Comparison of ENCODE assay signal across 1 cellular context in the genomic region with DNA sequence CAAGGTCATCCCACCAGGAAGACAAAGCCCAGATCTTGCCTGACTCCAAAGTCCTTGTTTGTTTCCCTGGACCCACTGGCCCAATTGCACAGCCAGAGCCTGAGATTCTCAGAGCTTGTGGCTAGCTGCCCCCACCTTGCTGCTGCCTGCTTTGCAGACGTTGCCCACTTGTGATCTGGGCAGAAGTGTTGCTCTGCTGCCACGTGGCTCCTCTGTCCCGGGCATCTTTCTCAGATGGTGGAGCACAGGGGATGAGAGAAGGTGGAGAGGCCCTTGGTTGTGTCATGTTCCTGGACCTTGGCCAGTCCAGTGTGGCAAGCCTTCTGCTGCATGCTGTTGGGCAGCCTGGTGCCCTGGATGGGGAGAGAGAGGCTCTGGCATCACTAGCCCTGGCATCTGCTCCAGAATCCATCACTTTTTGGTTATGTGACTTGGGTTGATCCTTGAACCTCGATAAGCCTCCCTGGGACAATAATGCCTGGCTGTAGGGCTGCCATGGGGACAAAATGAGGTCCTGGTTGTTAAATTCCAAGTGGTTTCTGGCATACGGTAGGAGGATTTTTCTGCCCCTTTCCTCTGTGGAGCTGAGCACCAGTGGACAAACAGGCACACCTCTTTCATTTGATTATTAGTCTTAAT.
TF ChIP-seq lines count a peak whose summit lies in the region.

No MANE protein-coding gene starts in this region.

TF ChIP-seq in H1, 55 proteins besides CTCF, POLR2A, EP300 and RAD21:
- TF ChIP-seq BCL11A (IDR thresholded peaks at IDR 0.05; ENCODE audit: low read depth in 2 of 2, low read length in 2 of 2) (no peak), EZH2 (IDR thresholded peaks at IDR 0.05; ENCODE audit: low read depth, low read length, severe bottlenecking) (no peak), YY1 (IDR thresholded peaks at IDR 0.05; ENCODE audit: low read depth, low read length) (no peak), CTBP2 (IDR thresholded peaks at IDR 0.05; ENCODE audit: borderline replicate concordance, insufficient read depth, insufficient read length, low read length) (no peak), TAF1 (IDR thresholded peaks at IDR 0.05; ENCODE audit: low read depth, low read length) (no peak), TEAD4 (IDR thresholded peaks at IDR 0.05; ENCODE audit: low read depth, low read length) (no peak), FOSL1 (IDR thresholded peaks at IDR 0.05; ENCODE audit: insufficient read depth, low read depth, low read length) (no peak), RBBP5 (IDR thresholded peaks at IDR 0.05; ENCODE audit: borderline replicate concordance, low read depth, low read length) (no peak), TAF7 (optimal IDR thresholded peaks at IDR 0.05; ENCODE audit: borderline replicate concordance, low read depth, low read length) (no peak), JUN (IDR thresholded peaks at IDR 0.05; ENCODE audit: low read depth, low read length) (no peak), SAP30 (IDR thresholded peaks at IDR 0.05; ENCODE audit: insufficient read depth, insufficient replicate concordance, low read length) (no peak), RFX5 (IDR thresholded peaks at IDR 0.05; ENCODE audit: borderline replicate concordance, low read depth, low read length) (no peak), SP4 (IDR thresholded peaks at IDR 0.05; ENCODE audit: low read length) (no peak), CHD7 (IDR thresholded peaks at IDR 0.05; ENCODE audit: insufficient replicate concordance, low read length) (no peak), CHD1 (IDR thresholded peaks at IDR 0.05; ENCODE audit: low read depth, low read length) (no peak), GABPA (IDR thresholded peaks at IDR 0.05; ENCODE audit: borderline replicate concordance, insufficient read depth, low read length) (no peak), SUZ12 (IDR thresholded peaks at IDR 0.05; ENCODE audit: low read length) (no peak), ASH2L (IDR thresholded peaks at IDR 0.05; ENCODE audit: low read length) (no peak), JUND (IDR thresholded peaks at IDR 0.05; ENCODE audit: low read length) (no peak)
- TF ChIP-seq, protein P1, sequence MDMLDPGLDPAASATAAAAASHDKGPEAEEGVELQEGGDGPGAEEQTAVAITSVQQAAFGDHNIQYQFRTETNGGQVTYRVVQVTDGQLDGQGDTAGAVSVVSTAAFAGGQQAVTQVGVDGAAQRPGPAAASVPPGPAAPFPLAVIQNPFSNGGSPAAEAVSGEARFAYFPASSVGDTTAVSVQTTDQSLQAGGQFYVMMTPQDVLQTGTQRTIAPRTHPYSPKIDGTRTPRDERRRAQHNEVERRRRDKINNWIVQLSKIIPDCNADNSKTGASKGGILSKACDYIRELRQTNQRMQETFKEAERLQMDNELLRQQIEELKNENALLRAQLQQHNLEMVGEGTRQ (IDR thresholded peaks at IDR 0.05; ENCODE audit: low read length): no peak
